In the genomic region with DNA sequence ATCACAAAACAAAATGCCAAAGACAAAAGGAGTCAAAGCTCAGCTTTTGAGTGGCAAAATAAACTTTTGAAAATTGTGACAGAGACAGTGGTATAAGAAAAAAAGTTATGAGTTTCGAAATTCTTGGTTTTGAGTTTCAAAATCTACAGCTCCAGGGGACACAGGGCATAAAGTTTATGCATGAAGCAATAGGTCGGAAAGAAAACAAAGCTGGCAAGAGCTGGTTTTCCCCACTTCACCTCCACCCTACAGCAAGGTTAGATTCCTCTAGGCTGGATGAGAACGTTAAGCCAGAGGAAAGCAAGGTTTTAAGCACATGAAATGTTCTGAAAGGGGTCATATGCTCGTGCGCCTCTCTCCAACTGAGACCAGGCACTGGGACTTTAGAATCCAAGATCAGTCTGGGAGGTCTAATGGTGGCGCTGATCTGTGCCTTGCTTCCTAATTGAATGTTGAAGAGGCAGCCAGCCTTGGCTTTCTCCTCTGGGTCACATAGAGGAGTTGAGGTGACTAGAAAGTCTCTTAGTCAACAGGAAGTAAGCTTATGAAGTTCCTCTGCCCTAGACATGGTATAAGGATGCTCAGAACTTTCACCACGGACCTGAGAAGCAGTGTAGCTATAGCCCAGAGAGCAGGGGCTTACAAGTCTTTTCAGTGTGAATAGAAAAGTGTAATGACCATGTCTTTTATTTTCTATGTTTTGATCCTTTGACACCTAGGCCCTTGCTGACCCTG, we compare ENCODE assay signal across 19 cellular contexts.
DNase-seq lines count a peak whose midpoint lies in the region; ATAC-seq and TF ChIP-seq lines count a peak whose summit lies in the region.
"Had no signal": no experiment of that assay in that cellular context is flagged by ENCODE, and none has a peak within 500 bp of the region (broad histone marks: within the 10 kb centered on the region; RNA-seq: fewer than 3 reads in every experiment).

No MANE protein-coding gene starts in this region.

- no peak overlapping the region for H2BK15ac ChIP-seq in neuronal stem cell (ENCODE audit: low read length)

- H3K36me3 Mint-ChIP-seq in WTC11 = no peaks in the 10 kb centered on the region
- H3K36me3 Mint-ChIP-seq: activated CD4-positive, alpha-beta memory T cell treated with anti-CD3 and anti-CD28 coated beads for 36 hours had no signal

- peak; percentile 2 for DNase-seq in NK-92 treated with Interleukin-12 subunit alpha and Interleukin-12 subunit beta, amount 100 ng/mL, for 24 hours (lab: John Stamatoyannopoulos, UW)
- DNase-seq in NK-92 (lab: John Stamatoyannopoulos, UW; ENCODE audit: unreplicated experiment) = no peak
- no peak for DNase-seq in WTC11 (ENCODE audit: low spot score)
- no peak for DNase-seq in neuronal stem cell (ENCODE audit: low spot score)
- no peak for DNase-seq in NCI-H345 (lab: John Stamatoyannopoulos, UW)
- DNase-seq: activated CD4-positive, alpha-beta memory T cell treated with anti-CD3 and anti-CD28 coated beads for 36 hours; effector CD4-positive, alpha-beta T cell; GOT3; NCI-H1436 treated with DMSO at 0.1 percent for 48 hours; nephron progenitor cell; stimulated activated CD8-positive, alpha-beta memory T cell treated with anti-CD3 and anti-CD28 coated beads, Interleukin-4, amount 100 ng/mL, for 48 hours; T-helper 9 cell had no signal

- H3K4me2 ChIP-seq in neuronal stem cell (ENCODE audit: insufficient read depth, low read length, poor library complexity, severe bottlenecking) = no peak overlapping the region

- peak overlapping the region; percentile 32; the same call in 1 of the 2 replicates for H3K27ac Mint-ChIP-seq in WTC11
- H3K27ac Mint-ChIP-seq: activated CD4-positive, alpha-beta memory T cell treated with anti-CD3 and anti-CD28 coated beads for 36 hours; activated T-helper 2 cell treated with anti-CD3 and anti-CD28 coated beads, Interferon-gamma antibody, Interleukin-2, Interleukin-4, amounts not matched to agents 10 μg/mL and 5 μg/mL and 100 μg/mL, durations not matched to agents 14 hours and 24 hours and 36 hours; nephron progenitor cell had no signal

- no peak overlapping the region for H2BK120ac ChIP-seq in neuronal stem cell (ENCODE audit: low read depth, low read length)

- WGBS in neuronal stem cell (ENCODE audit: extremely low coverage in 2 of 2, insufficient read length in 2 of 2, insufficient replicate concordance in 1 of 2), 2 donors = no CpG with 5 or more reads among the region's 7 CpGs

- H3K4me3 ChIP-seq in neuronal stem cell (ENCODE audit: low read length in 2 of 2) = no peak overlapping the region
- H3K4me3 ChIP-seq: K562, right atrium auricular region, tibial nerve had no signal

- H3K14ac ChIP-seq in neuronal stem cell (ENCODE audit: low read length) = no peak overlapping the region

- no peak overlapping the region for H3K23ac ChIP-seq in neuronal stem cell (ENCODE audit: low read depth, low read length, poor library complexity)

- no peaks in the 10 kb centered on the region for H3K27me3 Mint-ChIP-seq in WTC11 (ENCODE audit: low read depth)
- H3K27me3 Mint-ChIP-seq: activated CD4-positive, alpha-beta memory T cell treated with anti-CD3 and anti-CD28 coated beads for 36 hours had no signal

- H3K79me1 ChIP-seq in neuronal stem cell (ENCODE audit: low read depth, low read length) = no peaks in the 10 kb centered on the region

- H3K9me3 Mint-ChIP-seq in WTC11 = no peaks in the 10 kb centered on the region
- H3K9me3 Mint-ChIP-seq: activated CD4-positive, alpha-beta memory T cell treated with anti-CD3 and anti-CD28 coated beads for 36 hours; nephron progenitor cell had no signal

- H2AK5ac ChIP-seq in neuronal stem cell (ENCODE audit: low read depth, low read length) = no peak overlapping the region

- CTCF ChIA-PET in WTC11 (lab: Charles Lee) = no interaction called here

- no peak overlapping the region for H4K8ac ChIP-seq in neuronal stem cell (ENCODE audit: low read depth, low read length)

- POLR2A ChIA-PET in WTC11 (lab: Charles Lee) = no interaction called here

- no peak overlapping the region for H3K27ac ChIP-seq in neuronal stem cell (replicated peaks; ENCODE audit: low read length)
- H3K27ac ChIP-seq: right atrium auricular region, tibial nerve had no signal

- no peaks in the 10 kb centered on the region for H3K36me3 ChIP-seq in neuronal stem cell (replicated peaks in 1 of 2; ENCODE audit: control insufficient read depth in 2 of 2, insufficient read depth in 2 of 2, low read length in 2 of 2)
- H3K36me3 ChIP-seq: right atrium auricular region, tibial nerve had no signal

- H3K4me1 ChIP-seq in neuronal stem cell (ENCODE audit: control insufficient read depth in 2 of 2, insufficient read depth in 1 of 2, low read depth in 1 of 2, low read length in 2 of 2) = no peaks in the 10 kb centered on the region
- H3K4me1 ChIP-seq: tibial nerve had no signal

- H2BK12ac ChIP-seq in neuronal stem cell (ENCODE audit: low read length) = no peak overlapping the region

- no peak overlapping the region for H4K91ac ChIP-seq in neuronal stem cell (ENCODE audit: low read depth, low read length, poor library complexity)

- H3K27me3 ChIP-seq in neuronal stem cell (ENCODE audit: control insufficient read depth in 3 of 3, insufficient read depth in 3 of 3, low read depth in 1 of 3, low read length in 3 of 3) = no peaks in the 10 kb centered on the region
- H3K27me3 ChIP-seq: right atrium auricular region, tibial nerve had no signal

- no peak overlapping the region for H3K9ac ChIP-seq in neuronal stem cell (ENCODE audit: low read depth, low read length, poor library complexity)

- ATAC-seq in HG02885 (IDR thresholded peaks at IDR 0.05; ENCODE audit: poor library complexity, unreplicated experiment) (peak; percentile 49), WTC11 (no peak; the same call in 1 of the 2 replicates), HG02981 (IDR thresholded peaks at IDR 0.05; ENCODE audit: unreplicated experiment) (no peak), GM18909 (IDR thresholded peaks at IDR 0.05; ENCODE audit: poor library complexity, unreplicated experiment) (no peak)
- ATAC-seq: K562 had no signal

- H2AFZ ChIP-seq in neuronal stem cell (ENCODE audit: low read length) = peak overlapping the region; percentile 14

- H2BK5ac ChIP-seq in neuronal stem cell (ENCODE audit: low read length) = no peak overlapping the region

- H3K9me3 ChIP-seq in neuronal stem cell (replicated peaks in 1 of 2; ENCODE audit: control insufficient read depth in 2 of 2, insufficient read depth in 1 of 2, low read depth in 1 of 2, low read length in 2 of 2) = peaks cover 0 to 1% of the 10 kb centered on the region in 2 donors
- H3K9me3 ChIP-seq: right atrium auricular region, tibial nerve had no signal

- no peak for TF ChIP-seq CTCF in WTC11 (IDR thresholded peaks at IDR 0.05)

- H3K4me3 Mint-ChIP-seq in WTC11 = no peak overlapping the region
- H3K4me3 Mint-ChIP-seq: activated CD4-positive, alpha-beta memory T cell treated with anti-CD3 and anti-CD28 coated beads for 36 hours; nephron progenitor cell had no signal

- H3K4me1 Mint-ChIP-seq in WTC11 = peaks cover 18% of the 10 kb centered on the region

- H3K4ac ChIP-seq in neuronal stem cell (ENCODE audit: low read length) = no peak overlapping the region

- no peak overlapping the region for H3K18ac ChIP-seq in neuronal stem cell (ENCODE audit: low read length)

TF ChIP-seq in WTC11, 78 proteins besides CTCF, POLR2A, EP300 and RAD21 (continues in another document):
- TF ChIP-seq NR3C1 (CRISPR knock-in tag; conservative IDR thresholded peaks at IDR 0.05; ENCODE audit: low read depth) (no peak), STAT6 (CRISPR knock-in tag; conservative IDR thresholded peaks at IDR 0.05; ENCODE audit: low read depth) (no peak), SMAD3 (CRISPR knock-in tag; IDR thresholded peaks at IDR 0.05; ENCODE audit: borderline replicate concordance) (no peak), NFE2L1 (CRISPR knock-in tag; IDR thresholded peaks at IDR 0.05) (no peak), MXD4 (CRISPR knock-in tag; IDR thresholded peaks at IDR 0.05; ENCODE audit: borderline replicate concordance) (no peak), ZNF671 (CRISPR knock-in tag; IDR thresholded peaks at IDR 0.05) (no peak), ZSCAN18 (CRISPR knock-in tag; IDR thresholded peaks at IDR 0.05) (no peak)
- TF ChIP-seq, protein P1, sequence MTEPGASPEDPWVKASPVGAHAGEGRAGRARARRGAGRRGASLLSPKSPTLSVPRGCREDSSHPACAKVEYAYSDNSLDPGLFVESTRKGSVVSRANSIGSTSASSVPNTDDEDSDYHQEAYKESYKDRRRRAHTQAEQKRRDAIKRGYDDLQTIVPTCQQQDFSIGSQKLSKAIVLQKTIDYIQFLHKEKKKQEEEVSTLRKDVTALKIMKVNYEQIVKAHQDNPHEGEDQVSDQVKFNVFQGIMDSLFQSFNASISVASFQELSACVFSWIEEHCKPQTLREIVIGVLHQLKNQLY (CRISPR knock-in tag; IDR thresholded peaks at IDR 0.05) = no peak
